In genomic region chr15:58726867-58727266, GRCh38 we compare ENCODE assay signal across 16 cellular contexts.
"Had no signal": no experiment of that assay in that cellular context is flagged by ENCODE, and none has a peak within 500 bp of the region (broad histone marks: within the 10 kb centered on the region; RNA-seq: fewer than 3 reads in every experiment).

No MANE protein-coding gene starts in this region.

- H3K4me3 ChIP-seq: adrenal gland, colonic mucosa, lower lobe of right lung had no signal

- ATAC-seq: foreskin keratinocyte; left cardiac atrium; lower lobe of right lung; naive thymus-derived CD4-positive, alpha-beta T cell had no signal

- H3K36me3 ChIP-seq: adrenal gland, colonic mucosa, lower lobe of right lung had no signal

- H3K9ac ChIP-seq: parathyroid adenoma had no signal

- H3K9me3 Mint-ChIP-seq: activated CD4-positive, alpha-beta T cell treated with anti-CD3 and anti-CD28 coated beads, Interleukin-2, amount 10 ng/mL, durations not matched to agents 24 days and 14 days; activated T-helper 2 cell treated with anti-CD3 and anti-CD28 coated beads, Interferon-gamma antibody, Interleukin-2, Interleukin-4, amounts not matched to agents 10 μg/mL and 5 μg/mL and 100 μg/mL, durations not matched to agents 14 hours and 24 hours and 36 hours; immature natural killer cell; type B pancreatic cell had no signal

- H3K4me1 ChIP-seq: colonic mucosa, parathyroid adenoma had no signal

- H3K27ac Mint-ChIP-seq: activated CD4-positive, alpha-beta T cell treated with anti-CD3 and anti-CD28 coated beads, Interleukin-2, amount 10 ng/mL, durations not matched to agents 24 days and 14 days; activated T-helper 2 cell treated with anti-CD3 and anti-CD28 coated beads, Interferon-gamma antibody, Interleukin-2, Interleukin-4, amounts not matched to agents 10 μg/mL and 5 μg/mL and 100 μg/mL, durations not matched to agents 14 hours and 24 hours and 36 hours; type B pancreatic cell had no signal

- H3K9me3 ChIP-seq: adrenal gland, colonic mucosa, lower lobe of right lung had no signal

- H3K27me3 ChIP-seq: adrenal gland, colonic mucosa, foreskin keratinocyte had no signal

- DNase-seq: activated CD4-positive, alpha-beta T cell treated with anti-CD3 and anti-CD28 coated beads, Interleukin-2, amount 10 ng/mL, durations not matched to agents 24 days and 14 days; activated CD8-positive, alpha-beta memory T cell treated with anti-CD3 and anti-CD28 coated beads for 24 hours; activated naive CD4-positive, alpha-beta T cell treated with anti-CD3 and anti-CD28 coated beads, Interleukin-2, amount 50 U/mL, for 16 hours; adrenal gland; caudate nucleus; colonic mucosa; foreskin keratinocyte; immature natural killer cell; left cardiac atrium; lower lobe of right lung; naive thymus-derived CD4-positive, alpha-beta T cell; stimulated activated CD4-positive, alpha-beta T cell treated with anti-CD3 and anti-CD28 coated beads, Interleukin-4, amount 100 ng/mL, for 4 hours; substantia nigra had no signal

- H3K27me3 Mint-ChIP-seq: activated CD4-positive, alpha-beta T cell treated with anti-CD3 and anti-CD28 coated beads, Interleukin-2, amount 10 ng/mL, durations not matched to agents 24 days and 14 days; naive thymus-derived CD4-positive, alpha-beta T cell; type B pancreatic cell had no signal

- H3K4me3 Mint-ChIP-seq: activated CD4-positive, alpha-beta T cell treated with anti-CD3 and anti-CD28 coated beads, Interleukin-2, amount 10 ng/mL, durations not matched to agents 24 days and 14 days; type B pancreatic cell had no signal

- H2AFZ ChIP-seq: parathyroid adenoma had no signal

- H3K27ac ChIP-seq: adrenal gland, colonic mucosa, foreskin keratinocyte, lower lobe of right lung, parathyroid adenoma had no signal
